In genomic region chr7:121023683-121024507, GRCh38 we compare ENCODE assay signal across 9 cellular contexts. TPM values are rescaled to one million over a fixed set of nuclear protein-coding genes. Genes with fewer than 3 reads are reported as not detected.
DNase-seq lines count a peak whose midpoint lies in the region; ATAC-seq and TF ChIP-seq lines count a peak whose summit lies in the region.
"Had no signal": no experiment of that assay in that cellular context is flagged by ENCODE, and none has a peak within 500 bp of the region (broad histone marks: within the 10 kb centered on the region; RNA-seq: fewer than 3 reads in every experiment).

No MANE protein-coding gene starts in this region.

- intact Hi-C loops in psoas muscle (cut with DNase I): no loop called here

- H2AFZ ChIP-seq in OCI-LY3 (ENCODE audit: low read depth, low read length): peak overlapping the region; percentile 34; the same call in 1 of the 2 replicates

- ATAC-seq in psoas muscle (peak in 1 of 4 donors; percentile 11), HG03108 (IDR thresholded peaks at IDR 0.05; ENCODE audit: unreplicated experiment) (no peak), HG02798 (IDR thresholded peaks at IDR 0.05; ENCODE audit: poor library complexity, unreplicated experiment) (no peak)

- H3K27ac ChIP-seq in OCI-LY3 (ENCODE audit: low read length) (no peak overlapping the region), psoas muscle (peak overlapping the region; percentile 53)

- no peak for TF ChIP-seq CTCF in OCI-LY3 (IDR thresholded peaks at IDR 0.05; ENCODE audit: low read depth, low read length)
- no peak for TF ChIP-seq CTCF in fibroblast of villous mesenchyme (IDR thresholded peaks at IDR 0.05; ENCODE audit: insufficient read depth, low read depth, low read length)
- no peak for TF ChIP-seq CTCF in psoas muscle (IDR thresholded peaks at IDR 0.05)

- H3K27me3 ChIP-seq in OCI-LY3 (ENCODE audit: low read depth, low read length): no peaks in the 10 kb centered on the region
- no peaks in the 10 kb centered on the region for H3K27me3 ChIP-seq in psoas muscle (ENCODE audit: insufficient read depth in 3 of 3, low read length in 2 of 3)

- DNase-seq in COLO829 (ENCODE audit: low spot score) (peak; percentile 46), fibroblast of villous mesenchyme (ENCODE audit: low read depth) (peak; percentile 74), psoas muscle (no peak), dermis blood vessel endothelial cell (no peak)
- no peak for DNase-seq in activated CD4-positive, alpha-beta T cell treated with anti-CD3 and anti-CD28 coated beads for 4 hours
- DNase-seq: cortex of kidney had no signal

- peak overlapping the region; percentile 54 for H3K4me2 ChIP-seq in OCI-LY3 (ENCODE audit: low read length)

- H3K4me3 ChIP-seq in OCI-LY3 (ENCODE audit: low read length) (0 out of 2 replicates have a peak overlapping the region, but pooled peaks have one; percentile 3), fibroblast of villous mesenchyme (ENCODE audit: low read depth, low read length) (no peak overlapping the region), psoas muscle (no peak overlapping the region)

- no peaks in the 10 kb centered on the region for H3K79me2 ChIP-seq in OCI-LY3 (ENCODE audit: low read length)

- H3K36me3 ChIP-seq in OCI-LY3 (replicated peaks; ENCODE audit: low read depth, low read length) (no peaks in the 10 kb centered on the region), psoas muscle (ENCODE audit: insufficient read depth in 1 of 2, low read depth in 1 of 2) (no peaks in the 10 kb centered on the region)

- no peaks in the 10 kb centered on the region for H4K20me1 ChIP-seq in OCI-LY3 (ENCODE audit: insufficient read depth, low read length)

- H3K9me3 ChIP-seq in OCI-LY3 (ENCODE audit: insufficient read depth, low read length) (no peaks in the 10 kb centered on the region), psoas muscle (no peaks in the 10 kb centered on the region)

- H3K9ac ChIP-seq in OCI-LY3 (ENCODE audit: low read length): no peak overlapping the region

- 38 to 59% (median 46%) methylated on average over 8 of the region's 8 CpGs for WGBS in psoas muscle, 3 donors

- H3K4me1 ChIP-seq in OCI-LY3 (ENCODE audit: low read length): peaks cover 22% of the 10 kb centered on the region
- H3K4me1 ChIP-seq in psoas muscle: peaks cover 64% of the 10 kb centered on the region

RNA-seq across cellular contexts. Expression of gene CPED1, which starts 35.4 kb away (rescaled TPM):
- 95.9 and 106 TPM in 2 replicates for total RNA-seq in fibroblast of villous mesenchyme
- 10 to 100 TPM; 12.0 to 39.2 (median 23.1) TPM for total RNA-seq in psoas muscle
- polyA plus RNA-seq in psoas muscle: 10 to 100 TPM in 1 of 3 donors, 1 to 10 TPM in 1, under 1 TPM in 1; 0.90 to 11.7 (median 4.9) TPM
- 1.9 and 2.3 TPM in 2 replicates for total RNA-seq in dermis blood vessel endothelial cell

Comparison
In these comparisons a context has a peak if more than half of its experiments do, and no peak if none do; other contexts are left out.
1. DNase-seq: peak in COLO829 (single experiment) and fibroblast of villous mesenchyme (single experiment); none in psoas muscle (0 of 2), dermis blood vessel endothelial cell (single experiment) and activated CD4-positive, alpha-beta T cell treated with anti-CD3 and anti-CD28 coated beads for 4 hours (0 of 2).